In genomic region chr3:78913711-78914110, GRCh38 we compare ENCODE assay signal across 20 cellular contexts.
DNase-seq lines count a peak whose midpoint lies in the region; ATAC-seq and TF ChIP-seq lines count a peak whose summit lies in the region.
"Had no signal": no experiment of that assay in that cellular context is flagged by ENCODE, and none has a peak within 500 bp of the region (broad histone marks: within the 10 kb centered on the region; RNA-seq: fewer than 3 reads in every experiment).

No MANE protein-coding gene starts in this region.

- TF ChIP-seq CTCF in WTC11 (IDR thresholded peaks at IDR 0.05) (no peak), nephron progenitor cell (IDR thresholded peaks at IDR 0.05) (no peak)

- DNase-seq in DMS53 (lab: John Stamatoyannopoulos, UW) (peak; percentile 3), DMS53 treated with DMSO at 0.1 percent for 48 hours (lab: John Stamatoyannopoulos, UW; ENCODE audit: unreplicated experiment) (no peak), NCI-H69 (lab: John Stamatoyannopoulos, UW) (peak; percentile 64), WTC11 (ENCODE audit: low spot score) (no peak), nephron progenitor cell (no peak), T-cell (no peak), NCI-H1048 (lab: John Stamatoyannopoulos, UW) (no peak)
- DNase-seq: BE2C; Caco-2; CD4-positive, CD25-positive, alpha-beta regulatory T cell; DMS79; H9; NCI-H1105; NCI-H1694; NCI-H2081 treated with DMSO at 0.1 percent for 48 hours; NCI-H226; Right ventricle myocardium superior had no signal

- no peak overlapping the region for H3K27ac Mint-ChIP-seq in WTC11
- H3K27ac Mint-ChIP-seq in nephron progenitor cell, result peak overlapping the region; percentile 64
- H3K27ac Mint-ChIP-seq in T-cell, result no peak overlapping the region
- H3K27ac Mint-ChIP-seq: CD4-positive, CD25-positive, alpha-beta regulatory T cell; H9 had no signal

- H3K27me3 Mint-ChIP-seq in WTC11 (ENCODE audit: low read depth) (no peaks in the 10 kb centered on the region), nephron progenitor cell (ENCODE audit: low read depth, poor library complexity) (no peaks in the 10 kb centered on the region), T-cell (no peaks in the 10 kb centered on the region)
- H3K27me3 Mint-ChIP-seq: CD4-positive, CD25-positive, alpha-beta regulatory T cell had no signal

- CTCF ChIA-PET in WTC11 (lab: Charles Lee) (no interaction called here), T-cell (lab: Charles Lee) (no interaction called here)

- no peaks in the 10 kb centered on the region for H3K9me3 Mint-ChIP-seq in WTC11
- H3K9me3 Mint-ChIP-seq in nephron progenitor cell, result no peaks in the 10 kb centered on the region
- H3K9me3 Mint-ChIP-seq in T-cell, result peaks cover 3 to 14% (median 10%) of the 10 kb centered on the region in 3 donors
- H3K9me3 Mint-ChIP-seq: H9 had no signal

- ATAC-seq in WTC11 (peak; percentile 34; the same call in 1 of the 2 replicates), T-cell (replicated peaks in 1 of 4) (no peak), HG02885 (IDR thresholded peaks at IDR 0.05; ENCODE audit: poor library complexity, unreplicated experiment) (no peak)
- ATAC-seq: K562, SK-N-SH treated with all-trans-retinoic acid at 6 μM for 48 hours had no signal

- POLR2A ChIA-PET in WTC11 (lab: Charles Lee), result no interaction called here
- POLR2A ChIA-PET in T-cell (lab: Charles Lee), result no interaction called here

- H3K36me3 Mint-ChIP-seq in WTC11, result no peaks in the 10 kb centered on the region
- H3K36me3 Mint-ChIP-seq in nephron progenitor cell (ENCODE audit: low read depth), result peaks cover 22% of the 10 kb centered on the region
- no peaks in the 10 kb centered on the region for H3K36me3 Mint-ChIP-seq in T-cell
- H3K36me3 Mint-ChIP-seq: CD4-positive, CD25-positive, alpha-beta regulatory T cell had no signal

- H3K4me1 Mint-ChIP-seq in WTC11, result peaks cover 12% of the 10 kb centered on the region
- H3K4me1 Mint-ChIP-seq in nephron progenitor cell, result peaks cover 41% of the 10 kb centered on the region
- H3K4me1 Mint-ChIP-seq in T-cell, result no peaks in the 10 kb centered on the region
- H3K4me1 Mint-ChIP-seq: CD4-positive, CD25-positive, alpha-beta regulatory T cell had no signal

- H3K4me3 Mint-ChIP-seq in WTC11 (no peak overlapping the region), nephron progenitor cell (no peak overlapping the region), T-cell (no peak overlapping the region)
- H3K4me3 Mint-ChIP-seq: CD4-positive, CD25-positive, alpha-beta regulatory T cell; H9 had no signal

TF ChIP-seq in WTC11, 78 proteins besides CTCF, POLR2A, EP300 and RAD21:
- TF ChIP-seq ZNF423 (CRISPR knock-in tag; IDR thresholded peaks at IDR 0.05), result no peak
- no peak for TF ChIP-seq CREM (CRISPR knock-in tag; IDR thresholded peaks at IDR 0.05)
- no peak for TF ChIP-seq EMX1 (CRISPR knock-in tag; IDR thresholded peaks at IDR 0.05)
- TF ChIP-seq PREB (CRISPR knock-in tag; IDR thresholded peaks at IDR 0.05; ENCODE audit: borderline replicate concordance), result no peak
- TF ChIP-seq IRF2 (CRISPR knock-in tag; IDR thresholded peaks at IDR 0.05; ENCODE audit: borderline replicate concordance, low read depth), result no peak

Comparison
In these comparisons a context has a peak if more than half of its experiments do, and no peak if none do; other contexts are left out.
1. DNase-seq: peak in DMS53 (single experiment) and NCI-H69 (single experiment); none in DMS53 treated with DMSO at 0.1 percent for 48 hours (single experiment), WTC11 (single experiment), nephron progenitor cell (single experiment), T-cell (0 of 34) and NCI-H1048 (single experiment).